Comparison of ENCODE assay signal across 8 cellular contexts in the genomic region with DNA sequence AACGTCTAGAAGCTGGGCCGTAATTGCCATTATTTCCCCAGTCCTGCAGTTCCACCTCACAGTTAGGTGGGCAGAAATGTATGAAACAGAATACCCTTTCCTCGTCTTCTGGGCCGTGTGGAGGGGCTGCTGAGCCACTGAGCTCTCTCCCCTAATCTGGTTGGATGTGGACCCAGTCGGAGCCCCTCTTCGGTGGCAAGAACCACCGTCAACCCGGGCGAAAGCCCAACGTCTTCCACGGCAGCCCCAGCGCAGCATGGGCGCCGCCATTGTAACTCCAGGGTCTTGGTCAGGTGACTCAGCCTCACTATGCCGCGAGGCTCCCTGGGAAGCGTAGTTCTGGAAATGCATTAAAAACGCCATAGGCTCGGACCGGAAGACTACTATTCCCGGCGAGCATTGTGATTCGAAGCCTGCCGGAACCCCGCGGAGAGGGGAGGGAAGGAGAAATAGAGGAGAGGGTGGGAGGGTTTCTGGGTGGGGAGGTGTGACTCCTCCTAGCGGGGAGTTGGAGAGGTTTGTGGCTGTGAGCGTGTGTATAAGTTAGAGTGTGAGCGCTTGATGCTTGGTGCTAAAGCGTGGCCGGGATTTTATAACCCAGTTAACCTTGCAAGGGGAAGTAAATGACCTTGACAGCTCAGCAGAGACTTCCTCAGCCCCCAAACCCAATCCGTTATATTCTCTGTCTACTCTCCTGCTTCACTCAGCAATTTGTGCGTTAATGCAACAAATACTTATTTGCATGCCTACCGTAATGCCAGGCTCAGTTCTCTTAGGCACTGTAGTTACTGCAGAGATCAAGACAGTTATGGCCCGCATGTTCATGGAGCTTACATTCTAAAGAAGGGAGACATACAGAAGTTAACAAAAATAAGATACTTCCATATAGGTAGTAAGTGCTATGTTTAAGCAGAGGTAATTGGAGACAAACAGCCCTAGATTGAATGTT. TPM values are rescaled to one million over a fixed set of nuclear protein-coding genes. Genes with fewer than 3 reads are reported as not detected.
DNase-seq lines count a peak whose midpoint lies in the region; ATAC-seq and TF ChIP-seq lines count a peak whose summit lies in the region.

A gene with protein sequence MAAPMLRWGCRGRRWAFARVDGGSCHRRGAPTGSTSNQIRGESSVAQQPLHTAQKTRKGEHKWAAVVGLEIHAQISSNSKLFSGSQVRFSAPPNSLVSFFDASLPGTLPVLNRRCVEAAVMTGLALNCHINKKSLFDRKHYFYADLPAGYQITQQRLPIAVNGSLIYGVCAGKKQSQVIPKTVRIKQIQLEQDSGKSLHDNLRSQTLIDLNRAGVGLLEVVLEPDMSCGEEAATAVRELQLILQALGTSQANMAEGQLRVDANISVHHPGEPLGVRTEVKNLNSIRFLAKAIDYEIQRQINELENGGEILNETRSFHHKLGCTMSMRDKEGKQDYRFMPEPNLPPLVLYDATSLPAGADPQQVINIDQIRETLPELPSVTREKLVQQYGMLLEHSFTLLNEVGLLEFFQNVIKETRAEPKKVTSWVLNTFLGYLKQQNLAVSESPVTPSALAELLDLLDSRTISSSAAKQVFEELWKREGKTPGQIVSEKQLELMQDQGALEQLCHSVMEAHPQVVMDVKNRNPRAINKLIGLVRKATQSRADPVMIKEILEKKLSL (minus strand): TSS at position 295 of the 949 bp plus-strand sequence. CDS start 25 bp downstream, at position 270.

- in situ Hi-C loops in G401 (cut with HindIII; ENCODE audit: low sequenced_read_pairs), result no loop called here

- H3K36me3 Mint-ChIP-seq in natural killer cell treated with Interleukin-12 subunit alpha and Interleukin-12 subunit beta and Interleukin-15 and Interleukin-18, amount 100 ng/mL, for 72 hours, result peaks cover 11% of the 10 kb centered on the region

- H3K4me3 ChIP-seq in H7 (ENCODE audit: insufficient read depth, low read depth, low read length), result peak within 1 kb of the TSS; percentile 79
- H3K4me3 ChIP-seq in Loucy (ENCODE audit: low read length, poor library complexity, severe bottlenecking), result peak within 1 kb of the TSS; percentile 99
- H3K4me3 ChIP-seq in fibroblast of pulmonary artery (replicated peaks; ENCODE audit: low read depth, low read length), result peak within 1 kb of the TSS; percentile 94

- ATAC-seq in natural killer cell treated with Interleukin-12 subunit alpha and Interleukin-12 subunit beta and Interleukin-15 and Interleukin-18, amount 100 ng/mL, for 72 hours, result peak; percentile 100
- ATAC-seq in stimulated activated naive CD8-positive, alpha-beta T cell treated with anti-CD3 and anti-CD28 coated beads, Interleukin-15, Interleukin-2, amounts not matched to agents 100 U/mL and 50 U/mL, for 24 hours, result peak; percentile 100

- DNase-seq in G401 (ENCODE audit: low spot score) (peak; percentile 99), H7 (peak; percentile 89), fibroblast of pulmonary artery (ENCODE audit: low read depth) (peak; percentile 97)
- peak; percentile 86 for DNase-seq in activated T-helper 9 cell treated with anti-CD3 and anti-CD28 coated beads, Interleukin-2, amount 50 U/mL, for 16 hours (ENCODE audit: low read depth)
- peak; percentile 91 for DNase-seq in natural killer cell treated with Interleukin-12 subunit alpha and Interleukin-12 subunit beta and Interleukin-15 and Interleukin-18, amount 100 ng/mL, for 72 hours (ENCODE audit: low spot score)
- DNase-seq in stimulated activated naive CD8-positive, alpha-beta T cell treated with anti-CD3 and anti-CD28 coated beads, Interleukin-15, Interleukin-2, amounts not matched to agents 100 U/mL and 50 U/mL, for 24 hours, result peak; percentile 87

- H4K20me1 ChIP-seq in Loucy (ENCODE audit: insufficient read depth, low read length, poor library complexity, severe bottlenecking), result no peaks in the 10 kb centered on the region

- H3K36me3 ChIP-seq in H7 (replicated peaks; ENCODE audit: control insufficient read depth, insufficient read depth, low read length) (no peaks in the 10 kb centered on the region), Loucy (ENCODE audit: insufficient read depth, low read length) (no peaks in the 10 kb centered on the region)

- H2AFZ ChIP-seq in Loucy (ENCODE audit: low read length), result peak within 1 kb of the TSS; percentile 97

- H3K4me2 ChIP-seq in Loucy (ENCODE audit: low read depth, low read length, poor library complexity, severe bottlenecking), result peak within 1 kb of the TSS; percentile 95

- peak; percentile 64 for TF ChIP-seq POLR2A in Raji (IDR thresholded peaks at IDR 0.05; ENCODE audit: insufficient read depth, low read depth, low read length)

- H3K4me3 Mint-ChIP-seq in natural killer cell treated with Interleukin-12 subunit alpha and Interleukin-12 subunit beta and Interleukin-15 and Interleukin-18, amount 100 ng/mL, for 72 hours, result peak within 1 kb of the TSS; percentile 89

- H3K27me3 Mint-ChIP-seq in natural killer cell treated with Interleukin-12 subunit alpha and Interleukin-12 subunit beta and Interleukin-15 and Interleukin-18, amount 100 ng/mL, for 72 hours, result peaks cover 19 to 30% of the 10 kb centered on the region in 2 donors

- H3K9ac ChIP-seq in Loucy (ENCODE audit: low read depth, low read length, poor library complexity, severe bottlenecking), result peak within 1 kb of the TSS; percentile 69

- H3K9me3 Mint-ChIP-seq in natural killer cell treated with Interleukin-12 subunit alpha and Interleukin-12 subunit beta and Interleukin-15 and Interleukin-18, amount 100 ng/mL, for 72 hours, result peaks cover 5% of the 10 kb centered on the region

- H3K4me1 ChIP-seq in Loucy (ENCODE audit: insufficient read depth, low read length, poor library complexity, severe bottlenecking), result peaks cover 10% of the 10 kb centered on the region

- no peaks in the 10 kb centered on the region for H3K9me3 ChIP-seq in Loucy (ENCODE audit: insufficient read depth, low read depth, low read length)

- H3K27ac Mint-ChIP-seq in natural killer cell treated with Interleukin-12 subunit alpha and Interleukin-12 subunit beta and Interleukin-15 and Interleukin-18, amount 100 ng/mL, for 72 hours, result peak within 1 kb of the TSS; percentile 72 to 96

- TF ChIP-seq CTCF in Loucy (conservative IDR thresholded peaks at IDR 0.05; ENCODE audit: low read length) (peak; percentile 58), fibroblast of pulmonary artery (IDR thresholded peaks at IDR 0.05; ENCODE audit: low read length, missing control alignments) (peak; percentile 52)

- H3K9me2 ChIP-seq in Loucy (replicated peaks; ENCODE audit: low read depth, low read length), result no peaks in the 10 kb centered on the region

- H3K27me3 ChIP-seq in H7 (ENCODE audit: control insufficient read depth, insufficient read depth, low read length) (no peaks in the 10 kb centered on the region), Loucy (ENCODE audit: insufficient read depth, low read length, poor library complexity, severe bottlenecking) (no peaks in the 10 kb centered on the region)

- H3K4me1 Mint-ChIP-seq in natural killer cell treated with Interleukin-12 subunit alpha and Interleukin-12 subunit beta and Interleukin-15 and Interleukin-18, amount 100 ng/mL, for 72 hours (ENCODE audit: low read depth in 2 of 2), result peaks cover 14 to 18% of the 10 kb centered on the region in 2 donors

- no peaks in the 10 kb centered on the region for H3F3A ChIP-seq in Loucy (ENCODE audit: low read depth)

- H3K79me2 ChIP-seq in Loucy (ENCODE audit: insufficient read depth, low read length), result no peaks in the 10 kb centered on the region

RNA-seq across cellular contexts. Expression of the gene that starts here (rescaled TPM):
- total RNA-seq in G401 (2014; rRNA removed; shearing (Covaris generic)), result 73.6 and 79.6 TPM in 2 replicates
- total RNA-seq in H7 (2014; rRNA removed; shearing (Covaris generic)), result 18.8 and 22.2 TPM in 2 replicates
- total RNA-seq in natural killer cell treated with Interleukin-12 subunit alpha and Interleukin-12 subunit beta and Interleukin-15 and Interleukin-18, amount 100 ng/mL, for 72 hours, result 10 to 100 TPM; 15.4 to 18.4 TPM

Comparison
In these comparisons a context has a peak if more than half of its experiments do, and no peak if none do; other contexts are left out.
1. Peak in every context shown above with its lines: DNase-seq, ATAC-seq and H3K4me3 ChIP-seq.